ENCODE assay signal across 23 cellular contexts in the genomic region with DNA sequence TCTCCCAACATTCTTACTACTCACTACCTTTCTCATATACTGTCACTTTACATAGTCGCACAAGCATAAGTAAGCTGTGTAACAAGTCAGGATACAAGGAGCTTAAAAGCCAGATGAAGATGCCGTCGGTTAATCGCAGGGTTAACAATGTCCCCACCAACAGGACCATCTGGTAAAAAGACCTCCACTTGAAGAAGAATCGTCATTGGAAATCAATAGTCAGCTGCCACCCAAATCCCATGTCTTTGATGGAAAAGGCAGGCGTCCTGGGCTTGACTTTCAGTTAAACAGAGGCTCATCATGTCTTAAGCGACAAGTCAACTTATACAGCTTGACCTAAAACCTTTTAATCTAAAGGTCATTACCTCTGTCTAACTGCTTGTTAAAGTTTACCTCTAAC. TPM values are rescaled to one million over a fixed set of nuclear protein-coding genes. Genes with fewer than 3 reads are reported as not detected.
DNase-seq lines count a peak whose midpoint lies in the region; ATAC-seq and TF ChIP-seq lines count a peak whose summit lies in the region.
"Had no signal": no experiment of that assay in that cellular context is flagged by ENCODE, and none has a peak within 500 bp of the region (broad histone marks: within the 10 kb centered on the region; RNA-seq: fewer than 3 reads in every experiment).

No MANE protein-coding gene starts in this region.

- H3K4me1 Mint-ChIP-seq in glutamatergic neuron (ENCODE audit: low read depth, unreplicated experiment), result peaks cover 28% of the 10 kb centered on the region
- H3K4me1 Mint-ChIP-seq: CD14-positive monocyte had no signal

- H3K4me3 Mint-ChIP-seq in glutamatergic neuron (ENCODE audit: unreplicated experiment), result no peak overlapping the region
- H3K4me3 Mint-ChIP-seq: CD14-positive monocyte; CD4-positive, CD25-positive, alpha-beta regulatory T cell; CD8-positive, alpha-beta memory T cell had no signal

- TF ChIP-seq CTCF in VCaP (conservative IDR thresholded peaks at IDR 0.05) (no peak), glutamatergic neuron (IDR thresholded peaks at IDR 0.05; ENCODE audit: partially characterized antibody, unreplicated experiment) (no peak)

- no peaks in the 10 kb centered on the region for H3K27me3 Mint-ChIP-seq in glutamatergic neuron (ENCODE audit: unreplicated experiment)
- H3K27me3 Mint-ChIP-seq: CD4-positive, alpha-beta memory T cell; CD4-positive, CD25-positive, alpha-beta regulatory T cell; CD8-positive, alpha-beta memory T cell had no signal

- ATAC-seq in Right ventricle myocardium inferior, result no peak
- no peak for ATAC-seq in GM18870 (IDR thresholded peaks at IDR 0.05; ENCODE audit: unreplicated experiment)
- ATAC-seq: GM12878 had no signal

- H3K9me3 Mint-ChIP-seq in glutamatergic neuron (ENCODE audit: unreplicated experiment), result peaks cover 1% of the 10 kb centered on the region
- H3K9me3 Mint-ChIP-seq: CD4-positive, alpha-beta memory T cell; CD4-positive, CD25-positive, alpha-beta regulatory T cell; CD8-positive, alpha-beta memory T cell had no signal

- intact Hi-C loops in Right ventricle myocardium inferior (cut with DNase I), result no loop called here

- H3K27ac ChIP-seq in VCaP, result peak overlapping the region; percentile 23; the same call in 1 of the 2 replicates
- H3K27ac ChIP-seq: BLaER1 had no signal

- DNase-seq in glutamatergic neuron (no peak), Right ventricle myocardium inferior (ENCODE audit: missing footprints) (no peak), NCI-H345 (lab: John Stamatoyannopoulos, UW) (no peak)
- DNase-seq: 8988T; ACHN; BE2C; C1 segment of cervical spinal cord; CD4-positive, alpha-beta memory T cell; CD4-positive, CD25-positive, alpha-beta regulatory T cell; CD8-positive, alpha-beta memory T cell; COR-L47; DMS 273 treated with DMSO at 0.1 percent for 48 hours; DMS153; DMS53; DMS79; DND-41; EL; GDM1 had no signal

- H3K36me3 Mint-ChIP-seq in glutamatergic neuron (ENCODE audit: unreplicated experiment), result no peaks in the 10 kb centered on the region
- H3K36me3 Mint-ChIP-seq: CD14-positive monocyte had no signal

- H3K27ac Mint-ChIP-seq in glutamatergic neuron (ENCODE audit: unreplicated experiment), result peak overlapping the region; percentile 48
- H3K27ac Mint-ChIP-seq: CD14-positive monocyte; CD4-positive, CD25-positive, alpha-beta regulatory T cell had no signal

RNA-seq across cellular contexts. Expression of a gene that starts 27.2 kb away (rescaled TPM):
- 4.5 TPM for total RNA-seq in glutamatergic neuron (ENCODE audit: unreplicated experiment)
- 34.9 TPM for total RNA-seq in Right ventricle myocardium inferior
